Comparison of ENCODE assay signal across 19 cellular contexts in genomic region chr4:34105311-34105710, GRCh38.
DNase-seq lines count a peak whose midpoint lies in the region; ATAC-seq and TF ChIP-seq lines count a peak whose summit lies in the region.
"Had no signal": no experiment of that assay in that cellular context is flagged by ENCODE, and none has a peak within 500 bp of the region (broad histone marks: within the 10 kb centered on the region; RNA-seq: fewer than 3 reads in every experiment).

No MANE protein-coding gene starts in this region.

- H3K27me3 Mint-ChIP-seq in stimulated activated naive B cell treated with anti-CD40 and anti-IgM and Interleukin-4, amounts not matched to agents 10 μg/mL and 1 μg/mL and 100 μg/mL, for 72 hours: no peaks in the 10 kb centered on the region
- H3K27me3 Mint-ChIP-seq: CD4-positive, alpha-beta T cell had no signal

- no peak for TF ChIP-seq CTCF in fibroblast of mammary gland (conservative IDR thresholded peaks at IDR 0.05; ENCODE audit: control insufficient read depth, insufficient read depth, low read depth, low read length)

- no peak for ATAC-seq in HG03432 (IDR thresholded peaks at IDR 0.05; ENCODE audit: unreplicated experiment)
- ATAC-seq in stimulated activated naive B cell treated with anti-CD40 and anti-IgM and Interleukin-4, amounts not matched to agents 10 μg/mL and 1 μg/mL and 100 μg/mL, for 72 hours (replicated peaks): no peak
- no peak for ATAC-seq in GM19452 (IDR thresholded peaks at IDR 0.05; ENCODE audit: unreplicated experiment)

- no peaks in the 10 kb centered on the region for H3K4me1 Mint-ChIP-seq in stimulated activated naive B cell treated with anti-CD40 and anti-IgM and Interleukin-4, amounts not matched to agents 10 μg/mL and 1 μg/mL and 100 μg/mL, for 72 hours
- H3K4me1 Mint-ChIP-seq: H9 had no signal

- no peak overlapping the region for H3K4me3 ChIP-seq in fibroblast of mammary gland (ENCODE audit: control insufficient read depth, low read depth, low read length)
- H3K4me3 ChIP-seq: SJCRH30 had no signal

- no peak overlapping the region for H3K27ac Mint-ChIP-seq in stimulated activated naive B cell treated with anti-CD40 and anti-IgM and Interleukin-4, amounts not matched to agents 10 μg/mL and 1 μg/mL and 100 μg/mL, for 72 hours
- H3K27ac Mint-ChIP-seq: CD4-positive, alpha-beta T cell; H9 had no signal

- H3K4me3 Mint-ChIP-seq in stimulated activated naive B cell treated with anti-CD40 and anti-IgM and Interleukin-4, amounts not matched to agents 10 μg/mL and 1 μg/mL and 100 μg/mL, for 72 hours: no peak overlapping the region
- H3K4me3 Mint-ChIP-seq: CD4-positive, alpha-beta T cell; H9 had no signal

- no peaks in the 10 kb centered on the region for H3K9me3 Mint-ChIP-seq in stimulated activated naive B cell treated with anti-CD40 and anti-IgM and Interleukin-4, amounts not matched to agents 10 μg/mL and 1 μg/mL and 100 μg/mL, for 72 hours
- H3K9me3 Mint-ChIP-seq: CD4-positive, alpha-beta T cell; H9 had no signal

- DNase-seq in LHCN-M2 (ENCODE audit: low read depth) (peak; percentile 50), amniotic epithelial cell (ENCODE audit: low read depth) (peak; percentile 74), fibroblast of mammary gland (ENCODE audit: low read depth) (peak; percentile 70), putamen (ENCODE audit: low spot score) (peak; percentile 42)
- no peak for DNase-seq in stimulated activated naive B cell treated with anti-CD40 and anti-IgM and Interleukin-4, amounts not matched to agents 10 μg/mL and 1 μg/mL and 100 μg/mL, for 72 hours
- DNase-seq: ACHN; BE2C; CD4-positive, alpha-beta T cell; DMS53; H9; MV-4-11; NCI-H1417 treated with DMSO at 0.1 percent for 48 hours; NCI-H2081; NCI-H2227 treated with DMSO at 0.1 percent for 48 hours; NCI-H524 treated with DMSO at 0.1 percent for 48 hours; RPMI8226; SJCRH30 had no signal

- H3K36me3 Mint-ChIP-seq in stimulated activated naive B cell treated with anti-CD40 and anti-IgM and Interleukin-4, amounts not matched to agents 10 μg/mL and 1 μg/mL and 100 μg/mL, for 72 hours: no peaks in the 10 kb centered on the region
